18 cellular contexts compared by ENCODE assay signal in the genomic region with DNA sequence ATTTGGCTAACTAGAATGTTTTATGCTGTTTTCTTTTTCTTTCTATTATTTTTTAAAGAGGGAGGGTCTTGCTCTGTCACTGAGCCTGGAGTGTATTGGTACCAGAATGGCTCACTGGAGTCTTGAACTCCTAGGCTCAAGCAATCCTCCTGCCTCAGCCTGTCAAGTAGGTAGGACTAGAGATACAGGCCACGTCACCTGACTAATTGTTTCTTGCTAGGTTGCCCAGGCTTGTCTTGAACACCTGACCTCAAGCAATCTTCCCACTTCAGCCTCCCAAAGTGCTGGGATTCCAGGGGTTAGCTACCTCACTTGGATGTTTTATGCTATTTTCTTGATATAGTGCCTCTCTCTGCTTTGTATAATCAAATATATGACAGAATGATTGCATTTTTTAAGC.
"Had no signal": no experiment of that assay in that cellular context is flagged by ENCODE, and none has a peak within 500 bp of the region (broad histone marks: within the 10 kb centered on the region; RNA-seq: fewer than 3 reads in every experiment).

No MANE protein-coding gene starts in this region.

- H2AFZ ChIP-seq: hepatocyte had no signal

- H3K4me1 ChIP-seq: sigmoid colon, transverse colon had no signal

- FAIRE-seq: endometrium, urothelium cell line had no signal

- DNase-seq: effector memory CD4-positive, alpha-beta T cell; foreskin melanocyte; head of caudate nucleus; natural killer cell; posterior cingulate gyrus; sigmoid colon; stimulated activated CD4-positive, alpha-beta T cell treated with anti-CD3 and anti-CD28 coated beads, Interleukin-2, amount 100 ng/mL, for 24 hours; stimulated activated CD4-positive, alpha-beta T cell treated with anti-CD3 and anti-CD28 coated beads, Interleukin-4, amount 100 ng/mL, for 4 hours; stimulated activated naive CD4-positive, alpha-beta T cell; stomach; substantia nigra; transverse colon had no signal

- H3K9me3 ChIP-seq: sigmoid colon, stomach, thoracic aorta had no signal

- H3K36me3 ChIP-seq: sigmoid colon, stomach, thoracic aorta, transverse colon had no signal

- H3K4me3 Mint-ChIP-seq: natural killer cell, neural crest cell had no signal

- H3K27me3 ChIP-seq: hepatocyte, sigmoid colon, stomach, transverse colon had no signal

- ATAC-seq: natural killer cell had no signal

- H3K4me2 ChIP-seq: hepatocyte had no signal

- H3K27ac ChIP-seq: hepatocyte, sigmoid colon, stomach, thoracic aorta, transverse colon had no signal

- H3K4me3 ChIP-seq: hepatocyte, sigmoid colon, skin epidermis, stomach, thoracic aorta, transverse colon had no signal

- H3K27ac Mint-ChIP-seq: natural killer cell had no signal
